ENCODE assay signal across 9 cellular contexts in the genomic region with DNA sequence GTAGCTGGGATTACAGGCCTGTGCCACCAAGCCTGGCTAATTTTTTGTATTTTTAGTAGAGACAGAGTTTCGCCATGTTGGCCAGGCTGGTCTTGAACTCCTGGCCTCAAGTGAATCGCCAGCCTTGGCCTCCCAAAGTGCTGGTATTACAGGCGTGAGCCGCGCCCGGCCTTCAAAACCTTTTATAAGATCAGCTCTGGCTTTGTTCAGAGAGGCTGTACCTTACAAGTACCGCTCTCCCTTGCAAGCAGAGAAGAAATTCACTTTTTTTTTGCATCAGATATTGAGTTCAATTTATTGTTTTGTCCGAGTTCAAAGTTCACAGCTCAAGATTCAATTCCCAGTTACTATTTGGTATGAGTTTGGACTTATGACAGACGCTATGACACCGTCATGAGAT. TPM values are rescaled to one million over a fixed set of nuclear protein-coding genes. Genes with fewer than 3 reads are reported as not detected.
A peak's percentile ranks its signal among the peaks of the same experiment; 100 is the strongest.
DNase-seq lines count a peak whose midpoint lies in the region; ATAC-seq and TF ChIP-seq lines count a peak whose summit lies in the region.
"Had no signal": no experiment of that assay in that cellular context is flagged by ENCODE, and none has a peak within 500 bp of the region (broad histone marks: within the 10 kb centered on the region; RNA-seq: fewer than 3 reads in every experiment).

No MANE protein-coding gene starts in this region.

- H3K4ac ChIP-seq in mesendoderm (ENCODE audit: low read depth, low read length): no peak overlapping the region

- no peak for TF ChIP-seq POLR2A in right lobe of liver (IDR thresholded peaks at IDR 0.05)

- H3K27me3 ChIP-seq in SJCRH30: no peaks in the 10 kb centered on the region
- no peaks in the 10 kb centered on the region for H3K27me3 ChIP-seq in right lobe of liver
- H3K27me3 ChIP-seq in smooth muscle cell (ENCODE audit: low read depth): no peaks in the 10 kb centered on the region
- H3K27me3 ChIP-seq in mesendoderm (ENCODE audit: insufficient read depth, low read length, poor library complexity): no peaks in the 10 kb centered on the region
- H3K27me3 ChIP-seq: foreskin keratinocyte had no signal

- TF ChIP-seq CTCF in right lobe of liver (IDR thresholded peaks at IDR 0.05) (no peak), smooth muscle cell (IDR thresholded peaks at IDR 0.05; ENCODE audit: borderline replicate concordance, insufficient read depth, poor library complexity, severe bottlenecking) (no peak)

- H3K56ac ChIP-seq in mesendoderm (ENCODE audit: low read length): no peak overlapping the region

- H3K27ac Mint-ChIP-seq in activated CD8-positive, alpha-beta memory T cell treated with anti-CD3 and anti-CD28 coated beads, Interleukin-2, amount 10 ng/mL, durations not matched to agents 7 days and 5 days: peak overlapping the region; percentile 90

- H3K4me1 Mint-ChIP-seq in activated CD8-positive, alpha-beta memory T cell treated with anti-CD3 and anti-CD28 coated beads, Interleukin-2, amount 10 ng/mL, durations not matched to agents 7 days and 5 days: peaks cover 33% of the 10 kb centered on the region

- H3K27ac ChIP-seq in SJCRH30: peak overlapping the region; percentile 41; the same call in 1 of the 2 replicates
- H3K27ac ChIP-seq in right lobe of liver: peak overlapping the region in 2 of 3 donors; percentile 53 to 62
- no peak overlapping the region for H3K27ac ChIP-seq in smooth muscle cell (ENCODE audit: low read depth)
- no peak overlapping the region for H3K27ac ChIP-seq in mesendoderm (ENCODE audit: low read depth, low read length)

- H3K36me3 ChIP-seq in SJCRH30 (no peaks in the 10 kb centered on the region), right lobe of liver (no peaks in the 10 kb centered on the region), smooth muscle cell (ENCODE audit: low read depth) (no peaks in the 10 kb centered on the region), mesendoderm (ENCODE audit: control insufficient read depth, insufficient read depth, low read length) (no peaks in the 10 kb centered on the region)

- H3K4me3 ChIP-seq in SJCRH30 (peak overlapping the region; percentile 96), right lobe of liver (no peak overlapping the region), smooth muscle cell (peak overlapping the region; percentile 92), mesendoderm (ENCODE audit: low read length) (no peak overlapping the region)

- H3K4me1 ChIP-seq in SJCRH30 (peaks cover 4% of the 10 kb centered on the region; the same call in 1 of the 2 replicates), right lobe of liver (peaks cover 0 to 23% (median 2%) of the 10 kb centered on the region in 4 donors), smooth muscle cell (ENCODE audit: low read depth) (peaks cover 9% of the 10 kb centered on the region), mesendoderm (ENCODE audit: control insufficient read depth, low read depth, low read length) (no peaks in the 10 kb centered on the region)

- no peak overlapping the region for H3K9ac ChIP-seq in smooth muscle cell (ENCODE audit: low read depth)
- no peak overlapping the region for H3K9ac ChIP-seq in mesendoderm (ENCODE audit: low read length)

- no peak for ATAC-seq in activated CD8-positive, alpha-beta memory T cell treated with anti-CD3 and anti-CD28 coated beads, Interleukin-2, amount 10 ng/mL, durations not matched to agents 7 days and 5 days
- ATAC-seq in right lobe of liver: no peak

- no peak overlapping the region for H4K8ac ChIP-seq in mesendoderm (ENCODE audit: low read depth, low read length)

- H3K4me3 Mint-ChIP-seq in activated CD8-positive, alpha-beta memory T cell treated with anti-CD3 and anti-CD28 coated beads, Interleukin-2, amount 10 ng/mL, durations not matched to agents 7 days and 5 days: no peak overlapping the region

- H4K20me1 ChIP-seq in smooth muscle cell (ENCODE audit: low read depth): peaks cover 19% of the 10 kb centered on the region

- peaks cover 13% of the 10 kb centered on the region for H3K27me3 Mint-ChIP-seq in activated CD8-positive, alpha-beta memory T cell treated with anti-CD3 and anti-CD28 coated beads, Interleukin-2, amount 10 ng/mL, durations not matched to agents 7 days and 5 days

- H3K4me2 ChIP-seq in smooth muscle cell (peak overlapping the region; percentile 100), mesendoderm (ENCODE audit: low read length) (no peak overlapping the region)

- peak overlapping the region; percentile 69 for H2AFZ ChIP-seq in smooth muscle cell (ENCODE audit: low read depth)

- H2BK120ac ChIP-seq in mesendoderm (ENCODE audit: low read depth, low read length): no peak overlapping the region

- H3F3A ChIP-seq in smooth muscle cell (ENCODE audit: low read depth): no peaks in the 10 kb centered on the region

- H2BK15ac ChIP-seq in mesendoderm (replicated peaks; ENCODE audit: low read depth): no peak overlapping the region

- H3K23ac ChIP-seq in mesendoderm (ENCODE audit: low read length): no peak overlapping the region

- H3K9me3 ChIP-seq in SJCRH30 (replicated peaks) (0 out of 2 replicates have a peak, but pooled peaks cover 4% of the 10 kb centered on the region), right lobe of liver (no peaks in the 10 kb centered on the region), smooth muscle cell (replicated peaks; ENCODE audit: low read depth) (no peaks in the 10 kb centered on the region)

- intact Hi-C loops in right lobe of liver (cut with DNase I): no loop called here

- peaks cover 2% of the 10 kb centered on the region for H3K79me1 ChIP-seq in mesendoderm (ENCODE audit: low read length)

- no peak overlapping the region for H3K18ac ChIP-seq in mesendoderm (ENCODE audit: low read length)

- H3K36me3 Mint-ChIP-seq in activated CD8-positive, alpha-beta memory T cell treated with anti-CD3 and anti-CD28 coated beads, Interleukin-2, amount 10 ng/mL, durations not matched to agents 7 days and 5 days: peaks cover 2% of the 10 kb centered on the region

- DNase-seq in activated CD8-positive, alpha-beta memory T cell treated with anti-CD3 and anti-CD28 coated beads, Interleukin-2, amount 10 ng/mL, durations not matched to agents 7 days and 5 days: no peak
- DNase-seq in activated CD8-positive, alpha-beta memory T cell treated with anti-CD3 and anti-CD28 coated beads, Interleukin-2, amount 50 U/mL, for 4 hours: no peak
- DNase-seq in SJCRH30: no peak
- no peak for DNase-seq in right lobe of liver
- DNase-seq in smooth muscle cell (lab: John Stamatoyannopoulos, UW; ENCODE audit: unreplicated experiment): no peak
- no peak for DNase-seq in germinal center (ENCODE audit: low spot score)
- no peak for DNase-seq in mesendoderm
- DNase-seq in NCI-H510A treated with DMSO at 0.1 percent for 48 hours (lab: John Stamatoyannopoulos, UW): no peak

- no peak overlapping the region for H4K5ac ChIP-seq in mesendoderm (ENCODE audit: low read length)

- H3K79me2 ChIP-seq in smooth muscle cell (ENCODE audit: low read depth) (peaks cover 30% of the 10 kb centered on the region), mesendoderm (ENCODE audit: control insufficient read depth, insufficient read depth, low read length) (no peaks in the 10 kb centered on the region)

- H2AK5ac ChIP-seq in mesendoderm (ENCODE audit: low read length): no peak overlapping the region

- 94% methylated on average over 10 of the region's 10 CpGs for WGBS in right lobe of liver (ENCODE audit: insufficient coverage, low coverage, low lambda C conversion rate, missing lambda C conversion rate)
- WGBS in smooth muscle cell (ENCODE audit: low lambda C conversion rate): 97% methylated on average over 10 of the region's 10 CpGs
- WGBS in mesendoderm (ENCODE audit: extremely low coverage, insufficient coverage, low lambda C conversion rate): no CpG with 5 or more reads among the region's 10 CpGs

- CTCF ChIA-PET in activated CD8-positive, alpha-beta memory T cell treated with anti-CD3 and anti-CD28 coated beads, Interleukin-2, amount 10 ng/mL, durations not matched to agents 7 days and 5 days (lab: Charles Lee): interaction anchor here (1.1 to 4.3 kb wide), 3 partner anchors 10 to 60 kb away, joined by 3 to 38 read pairs (median 6); no protein-coding TSS in a partner anchor

- no peaks in the 10 kb centered on the region for H3K9me3 Mint-ChIP-seq in activated CD8-positive, alpha-beta memory T cell treated with anti-CD3 and anti-CD28 coated beads, Interleukin-2, amount 10 ng/mL, durations not matched to agents 7 days and 5 days (ENCODE audit: low read depth)

- H2BK5ac ChIP-seq in mesendoderm (ENCODE audit: low read length): no peak overlapping the region

RNA-seq across cellular contexts. Expression of a gene that starts 1.9 kb away (rescaled TPM):
- total RNA-seq in activated CD8-positive, alpha-beta memory T cell treated with anti-CD3 and anti-CD28 coated beads, Interleukin-2, amount 10 ng/mL, durations not matched to agents 7 days and 5 days: 1 to 10 TPM; 4.4 to 5.2 TPM
- 10.7 and 11.0 TPM in 2 replicates for total RNA-seq in SJCRH30 (2014; rRNA removed; shearing (Covaris generic))
- total RNA-seq in right lobe of liver (1 to 10 TPM; 2.5 to 4.9 (median 4.2) TPM), smooth muscle cell (17.1 and 19.6 TPM in 2 replicates)
- 8.1 and 8.8 TPM in 2 replicates for polyA plus RNA-seq in smooth muscle cell
- polyA plus RNA-seq in mesendoderm (2013, experiment 1 of 2): 2.3 TPM
- polyA plus RNA-seq in mesendoderm (2013, experiment 2 of 2): 2.2 TPM

Comparison
In these comparisons a context has a peak if more than half of its experiments do, and no peak if none do; other contexts are left out.
1. H3K27ac ChIP-seq: peak in SJCRH30 (single experiment) and right lobe of liver (2 of 3); none in smooth muscle cell (single experiment) and mesendoderm (single experiment).
2. H3K4me3 ChIP-seq: peak in SJCRH30 (single experiment) and smooth muscle cell (single experiment); none in right lobe of liver (0 of 3) and mesendoderm (single experiment).